1 cellular context compared by ENCODE assay signal in genomic region chr16:4113358-4114256, GRCh38.
TF ChIP-seq lines count a peak whose summit lies in the region.

No MANE protein-coding gene starts in this region.

TF ChIP-seq in HepG2, 621 proteins besides CTCF, POLR2A, EP300 and RAD21 (continued from another document and continues in another):
- TF ChIP-seq, protein P1, sequence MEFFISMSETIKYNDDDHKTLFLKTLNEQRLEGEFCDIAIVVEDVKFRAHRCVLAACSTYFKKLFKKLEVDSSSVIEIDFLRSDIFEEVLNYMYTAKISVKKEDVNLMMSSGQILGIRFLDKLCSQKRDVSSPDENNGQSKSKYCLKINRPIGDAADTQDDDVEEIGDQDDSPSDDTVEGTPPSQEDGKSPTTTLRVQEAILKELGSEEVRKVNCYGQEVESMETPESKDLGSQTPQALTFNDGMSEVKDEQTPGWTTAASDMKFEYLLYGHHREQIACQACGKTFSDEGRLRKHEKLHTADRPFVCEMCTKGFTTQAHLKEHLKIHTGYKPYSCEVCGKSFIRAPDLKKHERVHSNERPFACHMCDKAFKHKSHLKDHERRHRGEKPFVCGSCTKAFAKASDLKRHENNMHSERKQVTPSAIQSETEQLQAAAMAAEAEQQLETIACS (CRISPR knock-in tag; IDR thresholded peaks at IDR 0.05) = 0 out of 2 replicates have a peak, but pooled peaks have one; percentile 11
- no peak for TF ChIP-seq PITX1 (CRISPR knock-in tag; IDR thresholded peaks at IDR 0.05)
- TF ChIP-seq SP2 (CRISPR knock-in tag; IDR thresholded peaks at IDR 0.05) = no peak
- no peak for TF ChIP-seq ZBTB2 (CRISPR knock-in tag; IDR thresholded peaks at IDR 0.05; ENCODE audit: low read depth)
- no peak for TF ChIP-seq ZNF607 (CRISPR knock-in tag; IDR thresholded peaks at IDR 0.05; ENCODE audit: borderline replicate concordance)
- no peak for TF ChIP-seq SRF (IDR thresholded peaks at IDR 0.05; ENCODE audit: low read depth, low read length)
- no peak for TF ChIP-seq ZNF790 (CRISPR knock-in tag; IDR thresholded peaks at IDR 0.05; ENCODE audit: borderline replicate concordance)
- TF ChIP-seq THAP8 (CRISPR knock-in tag; IDR thresholded peaks at IDR 0.05; ENCODE audit: borderline replicate concordance) = no peak
- TF ChIP-seq ATF3 (CRISPR knock-in tag; IDR thresholded peaks at IDR 0.05) = no peak
- TF ChIP-seq, protein P2, sequence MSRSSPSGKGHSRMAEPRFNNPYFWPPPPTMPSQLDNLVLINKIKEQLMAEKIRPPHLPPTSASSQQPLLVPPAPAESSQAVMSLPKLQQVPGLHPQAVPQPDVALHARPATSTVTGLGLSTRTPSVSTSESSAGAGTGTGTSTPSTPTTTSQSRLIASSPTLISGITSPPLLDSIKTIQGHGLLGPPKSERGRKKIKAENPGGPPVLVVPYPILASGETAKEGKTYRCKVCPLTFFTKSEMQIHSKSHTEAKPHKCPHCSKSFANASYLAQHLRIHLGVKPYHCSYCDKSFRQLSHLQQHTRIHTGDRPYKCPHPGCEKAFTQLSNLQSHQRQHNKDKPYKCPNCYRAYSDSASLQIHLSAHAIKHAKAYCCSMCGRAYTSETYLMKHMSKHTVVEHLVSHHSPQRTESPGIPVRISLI (CRISPR knock-in tag; IDR thresholded peaks at IDR 0.05; ENCODE audit: borderline replicate concordance) = no peak
- TF ChIP-seq ZMYM4 (CRISPR knock-in tag; IDR thresholded peaks at IDR 0.05) = no peak
- TF ChIP-seq RFX5 (IDR thresholded peaks at IDR 0.05; ENCODE audit: low read depth, low read length) = no peak
- TF ChIP-seq ARNTL (CRISPR knock-in tag; IDR thresholded peaks at IDR 0.05) = no peak
- TF ChIP-seq ZNF160 (CRISPR knock-in tag; IDR thresholded peaks at IDR 0.05) = no peak
- TF ChIP-seq SCMH1 (CRISPR knock-in tag; IDR thresholded peaks at IDR 0.05; ENCODE audit: borderline replicate concordance) = no peak
- no peak for TF ChIP-seq SATB2 (CRISPR knock-in tag; IDR thresholded peaks at IDR 0.05)
- no peak for TF ChIP-seq SRSF1 (optimal IDR thresholded peaks at IDR 0.05; ENCODE audit: low read depth, low read length)
- TF ChIP-seq EEA1 (CRISPR knock-in tag; IDR thresholded peaks at IDR 0.05; ENCODE audit: borderline replicate concordance) = no peak
- TF ChIP-seq MATR3 (CRISPR knock-in tag; IDR thresholded peaks at IDR 0.05) = no peak
- TF ChIP-seq JUND (CRISPR knock-in tag; IDR thresholded peaks at IDR 0.05) = no peak
- TF ChIP-seq CSRNP2 (CRISPR knock-in tag; conservative IDR thresholded peaks at IDR 0.05; ENCODE audit: low read depth) = no peak
- TF ChIP-seq DPF2 (CRISPR knock-in tag; IDR thresholded peaks at IDR 0.05; ENCODE audit: borderline replicate concordance, low read depth) = 0 out of 2 replicates have a peak, but pooled peaks have one; percentile 23
- no peak for TF ChIP-seq ZNF577 (CRISPR knock-in tag; IDR thresholded peaks at IDR 0.05; ENCODE audit: borderline replicate concordance, low read depth)
- TF ChIP-seq ZNF512B (CRISPR knock-in tag; IDR thresholded peaks at IDR 0.05; ENCODE audit: borderline replicate concordance) = no peak; the same call in 1 of the 2 replicates
- TF ChIP-seq RNF2 (conservative IDR thresholded peaks at IDR 0.05; ENCODE audit: low read depth) = no peak
- TF ChIP-seq PHF5A (CRISPR knock-in tag; IDR thresholded peaks at IDR 0.05; ENCODE audit: low read depth, unreplicated experiment) = no peak
- TF ChIP-seq RFX3 (CRISPR knock-in tag; IDR thresholded peaks at IDR 0.05) = no peak
- TF ChIP-seq ZNF501 (CRISPR knock-in tag; IDR thresholded peaks at IDR 0.05) = peak; percentile 39
- TF ChIP-seq YEATS2 (CRISPR knock-in tag; IDR thresholded peaks at IDR 0.05; ENCODE audit: borderline replicate concordance) = no peak
- 0 out of 2 replicates have a peak, but pooled peaks have one; percentile 59 for TF ChIP-seq ZNF264 (CRISPR knock-in tag; IDR thresholded peaks at IDR 0.05)
- TF ChIP-seq NR2F2 (IDR thresholded peaks at IDR 0.05; ENCODE audit: borderline replicate concordance, low read depth) = peak; percentile 77; the same call in 1 of the 2 replicates
- TF ChIP-seq, protein P3, sequence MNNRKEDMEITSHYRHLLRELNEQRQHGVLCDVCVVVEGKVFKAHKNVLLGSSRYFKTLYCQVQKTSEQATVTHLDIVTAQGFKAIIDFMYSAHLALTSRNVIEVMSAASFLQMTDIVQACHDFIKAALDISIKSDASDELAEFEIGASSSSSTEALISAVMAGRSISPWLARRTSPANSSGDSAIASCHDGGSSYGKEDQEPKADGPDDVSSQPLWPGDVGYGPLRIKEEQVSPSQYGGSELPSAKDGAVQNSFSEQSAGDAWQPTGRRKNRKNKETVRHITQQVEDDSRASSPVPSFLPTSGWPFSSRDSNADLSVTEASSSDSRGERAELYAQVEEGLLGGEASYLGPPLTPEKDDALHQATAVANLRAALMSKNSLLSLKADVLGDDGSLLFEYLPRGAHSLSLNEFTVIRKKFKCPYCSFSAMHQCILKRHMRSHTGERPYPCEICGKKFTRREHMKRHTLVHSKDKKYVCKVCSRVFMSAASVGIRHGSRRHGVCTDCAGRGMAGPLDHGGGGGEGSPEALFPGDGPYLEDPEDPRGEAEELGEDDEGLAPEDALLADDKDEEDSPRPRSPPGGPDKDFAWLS (CRISPR knock-in tag; IDR thresholded peaks at IDR 0.05; ENCODE audit: borderline replicate concordance) = no peak
- no peak for TF ChIP-seq RCOR2 (CRISPR knock-in tag; IDR thresholded peaks at IDR 0.05)
- no peak for TF ChIP-seq ZNF670 (CRISPR knock-in tag; IDR thresholded peaks at IDR 0.05; ENCODE audit: borderline replicate concordance)
- TF ChIP-seq ZNF784 (CRISPR knock-in tag; IDR thresholded peaks at IDR 0.05; ENCODE audit: borderline replicate concordance) = no peak
- no peak for TF ChIP-seq CAMTA2 (CRISPR knock-in tag; IDR thresholded peaks at IDR 0.05; ENCODE audit: borderline replicate concordance)
- TF ChIP-seq, protein P4, sequence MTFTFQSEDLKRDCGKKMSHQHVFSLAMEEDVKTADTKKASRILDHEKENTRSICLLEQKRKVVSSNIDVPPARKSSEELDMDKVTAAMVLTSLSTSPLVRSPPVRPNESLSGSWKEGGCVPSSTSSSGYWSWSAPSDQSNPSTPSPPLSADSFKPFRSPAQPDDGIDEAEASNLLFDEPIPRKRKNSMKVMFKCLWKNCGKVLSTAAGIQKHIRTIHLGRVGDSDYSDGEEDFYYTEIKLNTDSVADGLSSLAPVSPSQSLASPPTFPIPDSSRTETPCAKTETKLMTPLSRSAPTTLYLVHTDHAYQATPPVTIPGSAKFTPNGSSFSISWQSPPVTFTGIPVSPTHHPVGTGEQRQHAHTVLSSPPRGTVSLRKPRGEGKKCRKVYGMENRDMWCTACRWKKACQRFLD (CRISPR knock-in tag; IDR thresholded peaks at IDR 0.05; ENCODE audit: borderline replicate concordance) = no peak
- TF ChIP-seq ERF (CRISPR knock-in tag; IDR thresholded peaks at IDR 0.05) = no peak
- TF ChIP-seq IRX3 (CRISPR knock-in tag; IDR thresholded peaks at IDR 0.05; ENCODE audit: borderline replicate concordance, low read depth) = no peak
- TF ChIP-seq ZNF232 (CRISPR knock-in tag; IDR thresholded peaks at IDR 0.05; ENCODE audit: borderline replicate concordance) = no peak
- TF ChIP-seq PAX8 (CRISPR knock-in tag; IDR thresholded peaks at IDR 0.05; ENCODE audit: borderline replicate concordance) = no peak
- no peak for TF ChIP-seq ZZZ3 (CRISPR knock-in tag; IDR thresholded peaks at IDR 0.05; ENCODE audit: borderline replicate concordance)
- TF ChIP-seq XRCC5 (optimal IDR thresholded peaks at IDR 0.05; ENCODE audit: low read length) = peak; percentile 19
- TF ChIP-seq MTA3 (CRISPR knock-in tag; IDR thresholded peaks at IDR 0.05) = no peak
- no peak for TF ChIP-seq ADNP (CRISPR knock-in tag; IDR thresholded peaks at IDR 0.05)
- TF ChIP-seq ZNF569 (CRISPR knock-in tag; IDR thresholded peaks at IDR 0.05; ENCODE audit: borderline replicate concordance) = no peak
- TF ChIP-seq RBFOX2 (IDR thresholded peaks at IDR 0.05; ENCODE audit: low read depth, low read length) = no peak
- no peak for TF ChIP-seq SMARCC2 (IDR thresholded peaks at IDR 0.05)
- no peak for TF ChIP-seq ZNF639 (CRISPR knock-in tag; conservative IDR thresholded peaks at IDR 0.05)
- TF ChIP-seq, protein P5, sequence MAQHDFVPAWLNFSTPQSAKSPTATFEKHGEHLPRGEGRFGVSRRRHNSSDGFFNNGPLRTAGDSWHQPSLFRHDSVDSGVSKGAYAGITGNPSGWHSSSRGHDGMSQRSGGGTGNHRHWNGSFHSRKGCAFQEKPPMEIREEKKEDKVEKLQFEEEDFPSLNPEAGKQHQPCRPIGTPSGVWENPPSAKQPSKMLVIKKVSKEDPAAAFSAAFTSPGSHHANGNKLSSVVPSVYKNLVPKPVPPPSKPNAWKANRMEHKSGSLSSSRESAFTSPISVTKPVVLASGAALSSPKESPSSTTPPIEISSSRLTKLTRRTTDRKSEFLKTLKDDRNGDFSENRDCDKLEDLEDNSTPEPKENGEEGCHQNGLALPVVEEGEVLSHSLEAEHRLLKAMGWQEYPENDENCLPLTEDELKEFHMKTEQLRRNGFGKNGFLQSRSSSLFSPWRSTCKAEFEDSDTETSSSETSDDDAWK (CRISPR knock-in tag; IDR thresholded peaks at IDR 0.05) = no peak
- TF ChIP-seq ETV5 (CRISPR knock-in tag; IDR thresholded peaks at IDR 0.05; ENCODE audit: borderline replicate concordance) = peak; percentile 61; the same call in 1 of the 2 replicates
- TF ChIP-seq ZSCAN31 (CRISPR knock-in tag; IDR thresholded peaks at IDR 0.05; ENCODE audit: low read depth) = no peak
